8 cellular contexts compared by ENCODE assay signal in genomic region chr9:87498816-87499454, GRCh38. TPM values are rescaled to one million over a fixed set of nuclear protein-coding genes. Genes with fewer than 3 reads are reported as not detected.
DNase-seq lines count a peak whose midpoint lies in the region; ATAC-seq and TF ChIP-seq lines count a peak whose summit lies in the region.

No MANE protein-coding gene starts in this region.

- H3K4me1 ChIP-seq in ovary (ENCODE audit: insufficient read depth): peaks cover 13% of the 10 kb centered on the region

- H3K9me3 ChIP-seq in ovary: no peaks in the 10 kb centered on the region

- H3K27ac ChIP-seq in ovary: peak overlapping the region; percentile 84 to 91

- H3K36me3 ChIP-seq in ovary: no peaks in the 10 kb centered on the region

- WGBS in ovary, 3 donors: 2 to 6% (median 6%) methylated on average over 26 of the region's 26 CpGs

- DNase-seq in ELF-1 (ENCODE audit: low read depth, low spot score): peak; percentile 31
- peak; percentile 54 for DNase-seq in OCI-M1 (lab: John Stamatoyannopoulos, UW)
- peak; percentile 33 to 47 for DNase-seq in erythroblast (lab: John Stamatoyannopoulos, UW)
- peak in 1 of 5 donors; percentile 33 for DNase-seq in ovary
- DNase-seq in GF-D8 (lab: John Stamatoyannopoulos, UW): no peak
- DNase-seq in SW480 (ENCODE audit: low spot score): no peak
- no peak for DNase-seq in NCI-H1092 treated with DMSO at 0.1 percent for 48 hours (lab: John Stamatoyannopoulos, UW)

- H3K4me3 ChIP-seq in ovary: peak overlapping the region; percentile 87

- no peaks in the 10 kb centered on the region for H3K27me3 ChIP-seq in ovary

- no peak for TF ChIP-seq CTCF in ovary (IDR thresholded peaks at IDR 0.05)

- no peak for TF ChIP-seq EP300 in ovary (IDR thresholded peaks at IDR 0.05)

- no peak for ATAC-seq in GM21737 (IDR thresholded peaks at IDR 0.05; ENCODE audit: unreplicated experiment)

- intact Hi-C loops in ovary (cut with DNase I): loop anchor here (5.0 to 10.0 kb wide), 6 partner anchors 146 to 387 kb away; no protein-coding TSS in a partner anchor

- no peak for TF ChIP-seq POLR2A in erythroblast (IDR thresholded peaks at IDR 0.05; ENCODE audit: low read length)
- TF ChIP-seq POLR2A in ovary (IDR thresholded peaks at IDR 0.05): no peak

RNA-seq across cellular contexts. Expression of gene DAPK1, which starts 1.3 kb away (rescaled TPM):
- 100 to 1,000 TPM in 4 of 7 donors, 10 to 100 TPM in 3; 72.0 to 133 (median 103) TPM for total RNA-seq in ovary
- 10 to 100 TPM; 39.3 to 57.6 TPM for polyA plus RNA-seq in ovary

Comparison
In these comparisons a context has a peak if more than half of its experiments do, and no peak if none do; other contexts are left out.
1. DNase-seq: peak in ELF-1 (single experiment), OCI-M1 (single experiment) and erythroblast (2 of 2); none in GF-D8 (single experiment), SW480 (single experiment) and NCI-H1092 treated with DMSO at 0.1 percent for 48 hours (single experiment).